ENCODE assay signal across 10 cellular contexts in the genomic region with DNA sequence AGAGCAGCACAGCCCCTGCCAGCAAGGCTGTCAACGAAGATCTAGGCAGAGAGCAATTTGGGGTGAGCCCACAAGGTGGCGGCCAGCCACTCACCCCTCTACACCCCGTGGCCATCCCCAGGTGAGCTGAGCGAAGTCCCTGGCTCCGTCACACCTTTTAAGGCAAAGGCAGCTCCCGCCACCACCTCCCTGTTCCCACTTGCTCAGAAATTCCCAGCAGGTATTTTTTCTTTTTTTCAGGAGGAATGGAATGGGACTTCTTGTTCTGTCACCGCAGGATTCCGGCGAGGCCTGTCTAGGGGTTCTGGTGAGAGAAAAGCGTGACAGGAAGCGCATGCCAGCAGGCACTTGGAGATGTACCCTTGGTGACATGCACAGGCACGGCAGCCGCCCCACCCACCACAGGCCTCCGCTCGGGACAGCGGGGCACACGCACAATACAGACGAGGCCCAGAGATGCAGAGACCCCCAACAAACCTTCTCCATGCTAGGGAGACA. TPM values are rescaled to one million over a fixed set of nuclear protein-coding genes. Genes with fewer than 3 reads are reported as not detected.
A peak's percentile ranks its signal among the peaks of the same experiment; 100 is the strongest.
DNase-seq lines count a peak whose midpoint lies in the region; ATAC-seq, FAIRE-seq and TF ChIP-seq lines count a peak whose summit lies in the region.
"Had no signal": no experiment of that assay in that cellular context is flagged by ENCODE, and none has a peak within 500 bp of the region (broad histone marks: within the 10 kb centered on the region; RNA-seq: fewer than 3 reads in every experiment).

No MANE protein-coding gene starts in this region.

- TF ChIP-seq CTCF in HFFc6 (IDR thresholded peaks at IDR 0.05) (peak; percentile 65), brain microvascular endothelial cell (IDR thresholded peaks at IDR 0.05; ENCODE audit: low read depth, low read length, missing control alignments) (peak; percentile 52)

- peaks cover 54% of the 10 kb centered on the region for H3K4me1 Mint-ChIP-seq in HFFc6 (ENCODE audit: low read depth)

- H3K9me3 ChIP-seq in mesodermal cell (ENCODE audit: control insufficient read depth, low read length): no peaks in the 10 kb centered on the region

- H3K27ac Mint-ChIP-seq in HFFc6: peak overlapping the region; percentile 79

- in situ Hi-C loops in brain microvascular endothelial cell (cut with HindIII; ENCODE audit: low pct_ligation_motif_present, low sequenced_read_pairs) (no loop called here), G401 (cut with HindIII; ENCODE audit: low sequenced_read_pairs) (no loop called here)

- H3K27ac ChIP-seq in ACC112 (ENCODE audit: low read depth, low read length) (peak overlapping the region; percentile 75), brain microvascular endothelial cell (peak overlapping the region; percentile 50), mesodermal cell (ENCODE audit: low read depth, low read length, severe bottlenecking) (peak overlapping the region; percentile 80)

- H3K4me3 ChIP-seq in ACC112 (ENCODE audit: low read depth, low read length): no peak overlapping the region
- H3K4me3 ChIP-seq in brain microvascular endothelial cell (ENCODE audit: low read depth, low read length): no peak overlapping the region
- no peak overlapping the region for H3K4me3 ChIP-seq in mesodermal cell (ENCODE audit: extremely low read depth, insufficient read depth, low read length, poor library complexity, severe bottlenecking)

- H3K4me3 Mint-ChIP-seq in HFFc6: peak overlapping the region; percentile 83

- peaks cover 9% of the 10 kb centered on the region for H3K79me2 ChIP-seq in ACC112 (ENCODE audit: control insufficient read depth, insufficient read depth, low read length, unreplicated experiment)

- no peak for FAIRE-seq in HTR-8/SVneo (lab: Jason Lieb, UNC)

- WGBS in mesodermal cell (ENCODE audit: insufficient coverage in 2 of 2), 2 experiments: 61 to 76% methylated on average over 13 to 16 of the region's 18 CpGs

- H3K36me3 Mint-ChIP-seq in HFFc6 (ENCODE audit: low read depth): peaks cover 27% of the 10 kb centered on the region

- ATAC-seq in activated CD4-positive, CD25-positive, alpha-beta regulatory T cell treated with anti-CD3 and anti-CD28 coated beads, Interleukin-2, amount 50 U/mL, for 24 hours: no peak

- DNase-seq in HFFc6 (peak; percentile 39), brain microvascular endothelial cell (peak; percentile 41), ureter (ENCODE audit: low spot score) (no peak), G401 (ENCODE audit: low spot score) (no peak), HTR-8/SVneo (ENCODE audit: insufficient read length, low spot score) (no peak)
- DNase-seq: SHP77 treated with DMSO at 0.1 percent for 48 hours; stimulated activated naive CD4-positive, alpha-beta T cell had no signal

- no peaks in the 10 kb centered on the region for H3K9me3 Mint-ChIP-seq in HFFc6

- no peak overlapping the region for H2AFZ ChIP-seq in ACC112 (ENCODE audit: low read length, unreplicated experiment)

- H3K27me3 ChIP-seq in ACC112 (ENCODE audit: insufficient read depth, low read length) (no peaks in the 10 kb centered on the region), brain microvascular endothelial cell (replicated peaks) (no peaks in the 10 kb centered on the region)

- H3K36me3 ChIP-seq in ACC112 (ENCODE audit: insufficient read depth, low read length) (peaks cover 9% of the 10 kb centered on the region; the same call in 1 of the 2 replicates), brain microvascular endothelial cell (replicated peaks) (peaks cover 43% of the 10 kb centered on the region), mesodermal cell (ENCODE audit: control insufficient read depth, insufficient read depth, low read length) (peaks cover 33% of the 10 kb centered on the region)

- peaks cover 14% of the 10 kb centered on the region for H3K4me1 ChIP-seq in ACC112 (ENCODE audit: control insufficient read depth, insufficient read depth, low read length, unreplicated experiment)
- H3K4me1 ChIP-seq in mesodermal cell (ENCODE audit: control insufficient read depth, insufficient read depth, low read length, poor library complexity, severe bottlenecking): peaks cover 49% of the 10 kb centered on the region

- H3K27me3 Mint-ChIP-seq in HFFc6 (ENCODE audit: insufficient read depth): peaks cover 40% of the 10 kb centered on the region

RNA-seq across cellular contexts. Expression of a gene that starts 10.0 kb away (rescaled TPM):
- 1,000 to 10,000 TPM; 1,444 to 1,605 (median 1,488) TPM for total RNA-seq in HFFc6 (2021; fragmentation: NEBNext Ultra II Directional; extraction: Animal tissue kit (Norgen Biotek cat#: 25700))
- polyA plus RNA-seq in mesodermal cell (2013, experiment 1 of 2): 2,523 TPM
- polyA plus RNA-seq in mesodermal cell (2013, experiment 2 of 2): 2,399 TPM
- total RNA-seq in ureter: 2,529 TPM
- total RNA-seq in G401 (2014; rRNA removed; shearing (Covaris generic)): 6,349 and 7,167 TPM in 2 replicates

RNA-seq across cellular contexts. Expression of a gene that starts 40.4 kb away (rescaled TPM):
- total RNA-seq in HFFc6 (2021; fragmentation: NEBNext Ultra II Directional; extraction: Animal tissue kit (Norgen Biotek cat#: 25700)): 10 to 100 TPM; 16.0 to 20.2 (median 18.5) TPM
- polyA plus RNA-seq in mesodermal cell (2013, experiment 1 of 2): 37.9 TPM
- 29.3 TPM for polyA plus RNA-seq in mesodermal cell (2013, experiment 2 of 2)
- total RNA-seq in ureter: 32.6 TPM
- 48.0 and 67.0 TPM in 2 replicates for total RNA-seq in G401 (2014; rRNA removed; shearing (Covaris generic))

Comparison
In these comparisons a context has a peak if more than half of its experiments do, and no peak if none do; other contexts are left out.
1. DNase-seq: peak in HFFc6 (single experiment) and brain microvascular endothelial cell (single experiment); none in ureter (single experiment), G401 (single experiment) and HTR-8/SVneo (single experiment).
2. Peak in every context shown above with its lines, with median percentiles within 50 percentile points of each other: H3K27ac ChIP-seq.